Comparison of ENCODE assay signal across 8 cellular contexts in the genomic region with DNA sequence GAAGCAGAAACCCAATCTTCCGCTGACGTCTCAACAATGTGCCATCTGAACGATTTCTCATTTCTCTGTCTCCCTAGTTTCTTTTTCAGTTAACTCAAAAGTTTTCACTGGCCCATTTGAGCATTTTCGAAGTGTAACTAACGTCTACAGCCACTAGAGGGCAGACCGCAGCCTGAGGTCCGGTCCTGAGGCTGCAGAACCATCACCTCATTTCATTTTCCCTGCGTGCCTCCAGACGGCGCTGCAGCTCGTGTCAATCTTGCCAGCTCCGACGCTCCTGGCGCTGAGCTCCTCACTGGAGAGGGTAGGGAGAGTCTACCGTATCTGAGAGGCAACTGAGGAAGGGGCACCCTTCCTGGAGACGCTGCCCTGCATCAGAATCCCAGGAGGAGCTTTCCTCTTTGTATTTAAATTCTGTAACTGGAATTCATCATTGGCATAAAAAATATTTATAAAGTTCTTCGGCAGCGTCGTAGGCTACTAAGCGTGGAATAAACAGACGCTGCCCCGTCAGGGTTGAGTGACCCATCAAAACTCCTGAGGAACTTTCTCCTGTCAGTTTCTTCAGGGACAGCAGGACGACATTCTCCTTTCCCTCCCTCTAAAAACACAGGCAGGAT. TPM values are rescaled to one million over a fixed set of nuclear protein-coding genes. Genes with fewer than 3 reads are reported as not detected.
DNase-seq lines count a peak whose midpoint lies in the region; ATAC-seq and TF ChIP-seq lines count a peak whose summit lies in the region.

No MANE protein-coding gene starts in this region.

- TF ChIP-seq RAD21 in Ishikawa (IDR thresholded peaks at IDR 0.05; ENCODE audit: low read depth), result peak; percentile 91

- peaks cover 4 to 12% (median 6%) of the 10 kb centered on the region in 4 donors for H3K4me1 Mint-ChIP-seq in naive thymus-derived CD8-positive, alpha-beta T cell
- H3K4me1 Mint-ChIP-seq in stimulated activated effector memory CD8-positive, alpha-beta T cell treated with anti-CD3 and anti-CD28 coated beads, Interleukin-12 subunit alpha, Interleukin-12 subunit beta, amount 100 ng/mL, for 72 hours, result no peaks in the 10 kb centered on the region

- no peaks in the 10 kb centered on the region for H3K9me3 Mint-ChIP-seq in naive thymus-derived CD8-positive, alpha-beta T cell
- no peaks in the 10 kb centered on the region for H3K9me3 Mint-ChIP-seq in stimulated activated effector memory CD8-positive, alpha-beta T cell treated with anti-CD3 and anti-CD28 coated beads, Interleukin-12 subunit alpha, Interleukin-12 subunit beta, amount 100 ng/mL, for 72 hours

- peak overlapping the region in 2 of 10 donors; percentile 37 to 63 for H3K27ac Mint-ChIP-seq in naive thymus-derived CD8-positive, alpha-beta T cell
- no peak overlapping the region for H3K27ac Mint-ChIP-seq in stimulated activated effector memory CD8-positive, alpha-beta T cell treated with anti-CD3 and anti-CD28 coated beads, Interleukin-12 subunit alpha, Interleukin-12 subunit beta, amount 100 ng/mL, for 72 hours

- H3K4me3 Mint-ChIP-seq in naive thymus-derived CD8-positive, alpha-beta T cell, result peak overlapping the region in 2 of 10 donors; percentile 12 to 20
- peak overlapping the region; percentile 4 for H3K4me3 Mint-ChIP-seq in stimulated activated effector memory CD8-positive, alpha-beta T cell treated with anti-CD3 and anti-CD28 coated beads, Interleukin-12 subunit alpha, Interleukin-12 subunit beta, amount 100 ng/mL, for 72 hours

- no peak for TF ChIP-seq EP300 in Ishikawa (IDR thresholded peaks at IDR 0.05; ENCODE audit: borderline replicate concordance)

- POLR2A ChIA-PET in naive thymus-derived CD8-positive, alpha-beta T cell (lab: Charles Lee), result interaction anchor here (0.6 kb wide), 1 partner anchor 437 kb away, joined by 3 read pairs; a partner anchor contains a TSS

- peaks cover 0 to 3% (median 0%) of the 10 kb centered on the region in 5 donors for H3K27me3 Mint-ChIP-seq in naive thymus-derived CD8-positive, alpha-beta T cell

- DNase-seq in DMS 273 (lab: John Stamatoyannopoulos, UW; ENCODE audit: unreplicated experiment), result peak; percentile 95
- DNase-seq in OCI-M1 (lab: John Stamatoyannopoulos, UW), result peak; percentile 96
- peak; percentile 74 for DNase-seq in activated T-cell treated with anti-CD3 and anti-CD28 coated beads for 24 hours (ENCODE audit: low read depth)
- DNase-seq in naive thymus-derived CD8-positive, alpha-beta T cell, result peak; percentile 65 to 86 (median 75)
- peak; percentile 68 to 78 for DNase-seq in stimulated activated effector memory CD8-positive, alpha-beta T cell treated with anti-CD3 and anti-CD28 coated beads, Interleukin-12 subunit alpha, Interleukin-12 subunit beta, amount 100 ng/mL, for 72 hours (ENCODE audit: low spot score in 2 of 2)

- H3K36me3 Mint-ChIP-seq in naive thymus-derived CD8-positive, alpha-beta T cell, result no peaks in the 10 kb centered on the region
- no peaks in the 10 kb centered on the region for H3K36me3 Mint-ChIP-seq in stimulated activated effector memory CD8-positive, alpha-beta T cell treated with anti-CD3 and anti-CD28 coated beads, Interleukin-12 subunit alpha, Interleukin-12 subunit beta, amount 100 ng/mL, for 72 hours

- peak; percentile 94 for ATAC-seq in GM21529 (IDR thresholded peaks at IDR 0.05; ENCODE audit: unreplicated experiment)
- ATAC-seq in esophagus mucosa, result peak; percentile 99
- peak; percentile 99 to 100 for ATAC-seq in naive thymus-derived CD8-positive, alpha-beta T cell
- ATAC-seq in stimulated activated effector memory CD8-positive, alpha-beta T cell treated with anti-CD3 and anti-CD28 coated beads, Interleukin-12 subunit alpha, Interleukin-12 subunit beta, amount 100 ng/mL, for 72 hours, result peak; percentile 98

TF ChIP-seq in Ishikawa, 13 proteins besides CTCF, POLR2A, EP300 and RAD21:
- TF ChIP-seq TEAD4 (IDR thresholded peaks at IDR 0.05), result peak; percentile 55
- TF ChIP-seq, protein P1, sequence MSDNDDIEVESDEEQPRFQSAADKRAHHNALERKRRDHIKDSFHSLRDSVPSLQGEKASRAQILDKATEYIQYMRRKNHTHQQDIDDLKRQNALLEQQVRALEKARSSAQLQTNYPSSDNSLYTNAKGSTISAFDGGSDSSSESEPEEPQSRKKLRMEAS (IDR thresholded peaks at IDR 0.05), result peak; percentile 41; the same call in 1 of the 2 replicates
- TF ChIP-seq ZBTB7A (IDR thresholded peaks at IDR 0.05; ENCODE audit: low read depth), result no peak
- no peak for TF ChIP-seq NFIC (IDR thresholded peaks at IDR 0.05)

RNA-seq across cellular contexts. Expression of a gene that starts 28.5 kb away (rescaled TPM):
- total RNA-seq in esophagus mucosa, result 9.9 TPM
- 10 to 100 TPM; 23.1 to 27.4 TPM for total RNA-seq in naive thymus-derived CD8-positive, alpha-beta T cell
- polyA plus RNA-seq in naive thymus-derived CD8-positive, alpha-beta T cell, result 10 to 100 TPM; 32.5 to 41.5 (median 39.9) TPM

Comparison
In these comparisons a context has a peak if more than half of its experiments do, and no peak if none do; other contexts are left out.
1. Peak in every context shown above with its lines: DNase-seq and ATAC-seq.